ENCODE assay signal across 17 cellular contexts in genomic region chr9:132439153-132439552, GRCh38. TPM values are rescaled to one million over a fixed set of nuclear protein-coding genes. Genes with fewer than 3 reads are reported as not detected.
DNase-seq lines count a peak whose midpoint lies in the region; ATAC-seq and TF ChIP-seq lines count a peak whose summit lies in the region.
"Had no signal": no experiment of that assay in that cellular context is flagged by ENCODE, and none has a peak within 500 bp of the region (broad histone marks: within the 10 kb centered on the region; RNA-seq: fewer than 3 reads in every experiment).

No MANE protein-coding gene starts in this region.

- ATAC-seq in RWPE2 (ENCODE audit: low read depth) (peak; percentile 49; the same call in 1 of the 3 replicates), GM18858 (IDR thresholded peaks at IDR 0.05; ENCODE audit: unreplicated experiment) (no peak), HG03439 (IDR thresholded peaks at IDR 0.05; ENCODE audit: unreplicated experiment) (no peak), HG02970 (IDR thresholded peaks at IDR 0.05; ENCODE audit: low FRiP score, unreplicated experiment) (no peak)
- ATAC-seq: A549, HCT116 had no signal

- H3K9me3 ChIP-seq in RWPE2 (ENCODE audit: severe bottlenecking), result no peaks in the 10 kb centered on the region
- H3K9me3 ChIP-seq: A549, BE2C had no signal

- H3K9me3 Mint-ChIP-seq in endothelial cell (ENCODE audit: unreplicated experiment), result no peaks in the 10 kb centered on the region

- no peak for TF ChIP-seq CTCF in RWPE2 (IDR thresholded peaks at IDR 0.05; ENCODE audit: poor library complexity, severe bottlenecking)
- no peak for TF ChIP-seq CTCF in endothelial cell (IDR thresholded peaks at IDR 0.05; ENCODE audit: unreplicated experiment)

- no peak overlapping the region for H3K4me3 Mint-ChIP-seq in endothelial cell (ENCODE audit: unreplicated experiment)
- H3K4me3 Mint-ChIP-seq: CD4-positive, alpha-beta memory T cell; IgD-negative memory B cell had no signal

- peaks cover 19% of the 10 kb centered on the region for H3K4me1 Mint-ChIP-seq in endothelial cell (ENCODE audit: unreplicated experiment)
- H3K4me1 Mint-ChIP-seq: CD4-positive, alpha-beta memory T cell had no signal

- peak overlapping the region; percentile 77 for H3K27ac Mint-ChIP-seq in endothelial cell (ENCODE audit: unreplicated experiment)
- H3K27ac Mint-ChIP-seq: CD4-positive, alpha-beta memory T cell; IgD-negative memory B cell had no signal

- H3K27ac ChIP-seq in RWPE2 (ENCODE audit: poor library complexity, severe bottlenecking), result no peak overlapping the region
- H3K27ac ChIP-seq: A549, C4-2B, GM23248 had no signal

- DNase-seq in HPDE6-E6E7 (ENCODE audit: extremely low spot score) (peak; percentile 19), RWPE2 (ENCODE audit: low spot score) (no peak), endothelial cell (ENCODE audit: low spot score) (no peak), kidney tubule cell (ENCODE audit: low spot score) (peak; percentile 69)
- DNase-seq: BE2C; CD4-positive, alpha-beta memory T cell; COR-L47; DMS53; GM23248 had no signal

- H3K27me3 ChIP-seq in RWPE2 (ENCODE audit: insufficient read depth, poor library complexity, severe bottlenecking), result peaks cover 20% of the 10 kb centered on the region
- H3K27me3 ChIP-seq: BE2C had no signal

- H3K36me3 ChIP-seq in RWPE2 (ENCODE audit: low read depth), result no peaks in the 10 kb centered on the region
- H3K36me3 ChIP-seq: BE2C had no signal

- no peak overlapping the region for H3K4me3 ChIP-seq in RWPE2 (ENCODE audit: severe bottlenecking)
- H3K4me3 ChIP-seq: A549, GM23248 had no signal

- peaks cover 2% of the 10 kb centered on the region for H3K27me3 Mint-ChIP-seq in endothelial cell (ENCODE audit: unreplicated experiment)

- H3K4me1 ChIP-seq in RWPE2 (ENCODE audit: insufficient read depth, poor library complexity, severe bottlenecking), result no peaks in the 10 kb centered on the region
- H3K4me1 ChIP-seq: A549, BE2C had no signal

- no peaks in the 10 kb centered on the region for H3K36me3 Mint-ChIP-seq in endothelial cell (ENCODE audit: low read depth, unreplicated experiment)
- H3K36me3 Mint-ChIP-seq: CD4-positive, alpha-beta memory T cell; IgD-negative memory B cell had no signal

RNA-seq across cellular contexts. Expression of gene CFAP77, which starts 29.1 kb away (rescaled TPM):
- 3.7 TPM for total RNA-seq in endothelial cell (ENCODE audit: unreplicated experiment)
- total RNA-seq: CD4-positive, alpha-beta memory T cell; GM23248; HT1080 had no signal

RNA-seq across cellular contexts. Expression of gene TTF1, which starts 32.5 kb away (rescaled TPM):
- total RNA-seq in endothelial cell (ENCODE audit: unreplicated experiment), result 22.3 TPM

Comparison
In these comparisons a context has a peak if more than half of its experiments do, and no peak if none do; other contexts are left out.
1. DNase-seq: peak in HPDE6-E6E7 (single experiment) and kidney tubule cell (single experiment); none in RWPE2 (single experiment) and endothelial cell (single experiment).